ENCODE assay signal across 15 cellular contexts in genomic region chr2:61423714-61424113, GRCh38. TPM values are rescaled to one million over a fixed set of nuclear protein-coding genes. Genes with fewer than 3 reads are reported as not detected.
DNase-seq lines count a peak whose midpoint lies in the region; ATAC-seq and TF ChIP-seq lines count a peak whose summit lies in the region.
"Had no signal": no experiment of that assay in that cellular context is flagged by ENCODE, and none has a peak within 500 bp of the region (broad histone marks: within the 10 kb centered on the region; RNA-seq: fewer than 3 reads in every experiment).

No MANE protein-coding gene starts in this region.

- H3K4me1 Mint-ChIP-seq in CD4-positive, CD25-positive, alpha-beta regulatory T cell = peaks cover 36 to 89% (median 78%) of the 10 kb centered on the region in 4 donors
- H3K4me1 Mint-ChIP-seq in naive thymus-derived CD4-positive, alpha-beta T cell = peaks cover 54 to 91% (median 84%) of the 10 kb centered on the region in 7 donors

- H3K4me3 Mint-ChIP-seq in CD4-positive, CD25-positive, alpha-beta regulatory T cell = no peak overlapping the region
- H3K4me3 Mint-ChIP-seq in naive thymus-derived CD4-positive, alpha-beta T cell = no peak overlapping the region
- H3K4me3 Mint-ChIP-seq: activated CD8-positive, alpha-beta T cell treated with anti-CD3 and anti-CD28 coated beads for 36 hours; dendritic cell treated with granulocyte-macrophage colony-stimulating factor and Interleukin-4, amounts not matched to agents 40 ng/mL and 50 ng/mL, for 4 days had no signal

- POLR2A ChIA-PET in naive thymus-derived CD4-positive, alpha-beta T cell (lab: Charles Lee) = no interaction called here

- no peak for ATAC-seq in CD4-positive, CD25-positive, alpha-beta regulatory T cell (ENCODE audit: low read depth in 2 of 2)
- no peak for ATAC-seq in naive thymus-derived CD4-positive, alpha-beta T cell
- ATAC-seq: activated CD8-positive, alpha-beta T cell treated with anti-CD3 and anti-CD28 coated beads for 36 hours had no signal

- peaks cover under 1% of the 10 kb centered on the region for H3K36me3 ChIP-seq in CD4-positive, CD25-positive, alpha-beta regulatory T cell (ENCODE audit: control insufficient read depth, insufficient read depth, low read length)
- H3K36me3 ChIP-seq in naive thymus-derived CD4-positive, alpha-beta T cell (ENCODE audit: control insufficient read depth in 2 of 3, insufficient read depth in 3 of 3, low read length in 3 of 3) = peaks cover 0 to 5% (median 0%) of the 10 kb centered on the region in 3 experiments
- H3K36me3 ChIP-seq: left ventricle myocardium inferior, thoracic aorta had no signal

- no peak for TF ChIP-seq CTCF in cardiac fibroblast (IDR thresholded peaks at IDR 0.05; ENCODE audit: low read depth, low read length)
- TF ChIP-seq CTCF in GM13976 (IDR thresholded peaks at IDR 0.05; ENCODE audit: borderline replicate concordance, control extremely low read depth, extremely low read depth, insufficient read depth, missing control alignments) = no peak

- no peaks in the 10 kb centered on the region for H3K9me3 ChIP-seq in CD4-positive, CD25-positive, alpha-beta regulatory T cell (ENCODE audit: control insufficient read depth in 2 of 2, low read length in 2 of 2)
- H3K9me3 ChIP-seq in naive thymus-derived CD4-positive, alpha-beta T cell (ENCODE audit: control insufficient read depth in 2 of 3, low read length in 3 of 3) = no peaks in the 10 kb centered on the region
- H3K9me3 ChIP-seq: left ventricle myocardium inferior, thoracic aorta had no signal

- no peaks in the 10 kb centered on the region for H3K27me3 ChIP-seq in CD4-positive, CD25-positive, alpha-beta regulatory T cell (ENCODE audit: control insufficient read depth, insufficient read depth, low read length)
- no peaks in the 10 kb centered on the region for H3K27me3 ChIP-seq in naive thymus-derived CD4-positive, alpha-beta T cell (ENCODE audit: control insufficient read depth in 2 of 2, insufficient read depth in 2 of 2, low read length in 2 of 2)

- CTCF ChIA-PET in naive thymus-derived CD4-positive, alpha-beta T cell (lab: Charles Lee) = no interaction called here

- no peaks in the 10 kb centered on the region for H3K9me3 Mint-ChIP-seq in CD4-positive, CD25-positive, alpha-beta regulatory T cell
- no peaks in the 10 kb centered on the region for H3K9me3 Mint-ChIP-seq in naive thymus-derived CD4-positive, alpha-beta T cell
- H3K9me3 Mint-ChIP-seq: activated CD8-positive, alpha-beta T cell treated with anti-CD3 and anti-CD28 coated beads for 36 hours; dendritic cell treated with granulocyte-macrophage colony-stimulating factor and Interleukin-4, amounts not matched to agents 40 ng/mL and 50 ng/mL, for 4 days had no signal

- peak overlapping the region; percentile 27 to 100 (median 88) for H3K27ac Mint-ChIP-seq in CD4-positive, CD25-positive, alpha-beta regulatory T cell
- H3K27ac Mint-ChIP-seq in naive thymus-derived CD4-positive, alpha-beta T cell = peak overlapping the region in 3 of 9 donors; percentile 73 to 99 (median 92)
- H3K27ac Mint-ChIP-seq: dendritic cell treated with granulocyte-macrophage colony-stimulating factor and Interleukin-4, amounts not matched to agents 40 ng/mL and 50 ng/mL, for 4 days had no signal

- no peaks in the 10 kb centered on the region for H3K27me3 Mint-ChIP-seq in CD4-positive, CD25-positive, alpha-beta regulatory T cell
- no peaks in the 10 kb centered on the region for H3K27me3 Mint-ChIP-seq in naive thymus-derived CD4-positive, alpha-beta T cell
- H3K27me3 Mint-ChIP-seq: activated CD8-positive, alpha-beta T cell treated with anti-CD3 and anti-CD28 coated beads for 36 hours; dendritic cell treated with granulocyte-macrophage colony-stimulating factor and Interleukin-4, amounts not matched to agents 40 ng/mL and 50 ng/mL, for 4 days had no signal

- peaks cover 52% of the 10 kb centered on the region for H3K4me1 ChIP-seq in CD4-positive, CD25-positive, alpha-beta regulatory T cell (ENCODE audit: control insufficient read depth, insufficient read depth, low read length, poor library complexity, severe bottlenecking)
- peaks cover 28 to 48% of the 10 kb centered on the region in 2 donors for H3K4me1 ChIP-seq in naive thymus-derived CD4-positive, alpha-beta T cell (ENCODE audit: control insufficient read depth in 2 of 2, insufficient read depth in 2 of 2, low read length in 2 of 2)

- H3K27ac ChIP-seq in CD4-positive, CD25-positive, alpha-beta regulatory T cell (ENCODE audit: insufficient read depth, low read length, poor library complexity, severe bottlenecking) = no peak overlapping the region
- H3K27ac ChIP-seq in naive thymus-derived CD4-positive, alpha-beta T cell (ENCODE audit: low read depth, low read length) = peak overlapping the region; percentile 31
- H3K27ac ChIP-seq: left ventricle myocardium inferior, thoracic aorta had no signal

- H3K4me3 ChIP-seq in CD4-positive, CD25-positive, alpha-beta regulatory T cell (ENCODE audit: low read depth, low read length) = no peak overlapping the region
- no peak overlapping the region for H3K4me3 ChIP-seq in cardiac fibroblast (replicated peaks in 1 of 2; ENCODE audit: low read depth in 2 of 2, low read length in 2 of 2)
- H3K4me3 ChIP-seq in naive thymus-derived CD4-positive, alpha-beta T cell (ENCODE audit: low read length) = no peak overlapping the region
- H3K4me3 ChIP-seq: left ventricle myocardium inferior, thoracic aorta had no signal

- intact Hi-C loops in naive thymus-derived CD4-positive, alpha-beta T cell (cut with micrococcal nuclease) = loop anchor here (2.0 to 10.0 kb wide), 2 partner anchors 241 to 475 kb away; no protein-coding TSS in a partner anchor

- no peaks in the 10 kb centered on the region for H3K36me3 Mint-ChIP-seq in CD4-positive, CD25-positive, alpha-beta regulatory T cell
- H3K36me3 Mint-ChIP-seq in naive thymus-derived CD4-positive, alpha-beta T cell = peaks cover 0 to 3% (median 2%) of the 10 kb centered on the region in 5 donors

- no peak for DNase-seq in CD4-positive, CD25-positive, alpha-beta regulatory T cell
- DNase-seq in NCI-H460 (ENCODE audit: extremely low read depth, low read depth) (peak; percentile 35), cardiac fibroblast (ENCODE audit: low read depth in 2 of 2) (peak; percentile 48 to 80), GM13976 (ENCODE audit: low spot score) (no peak), NCI-H146 (lab: John Stamatoyannopoulos, UW) (no peak), DMS53 (lab: John Stamatoyannopoulos, UW) (no peak)
- DNase-seq in naive thymus-derived CD4-positive, alpha-beta T cell = no peak
- DNase-seq in stimulated activated CD4-positive, alpha-beta T cell treated with anti-CD3 and anti-CD28 coated beads, Interleukin-4, amount 100 ng/mL, for 1 hour = no peak
- DNase-seq: activated CD8-positive, alpha-beta T cell treated with anti-CD3 and anti-CD28 coated beads for 36 hours; activated effector memory CD4-positive, alpha-beta T cell treated with anti-CD3 and anti-CD28 coated beads, Interleukin-2, amount 50 U/mL, for 16 hours; anterior cingulate cortex; left ventricle myocardium inferior; NCI-H1092 had no signal

- in situ Hi-C loops in GM13976 (cut with MboI; ENCODE audit: low sequenced_read_pairs, unreplicated experiment) = no loop called here

RNA-seq across cellular contexts. Expression of gene USP34, which starts 47.2 kb away (rescaled TPM):
- total RNA-seq in CD4-positive, CD25-positive, alpha-beta regulatory T cell = 197 TPM
- polyA plus RNA-seq in CD4-positive, CD25-positive, alpha-beta regulatory T cell = 10 to 100 TPM; 16.6 to 20.9 (median 17.5) TPM
- 80.4 and 107 TPM in 2 replicates for total RNA-seq in NCI-H460 (2014; rRNA removed; shearing (Covaris generic))
- 88.3 and 97.8 TPM in 2 replicates for polyA plus RNA-seq in NCI-H460 (2014; cell fraction: nucleus; rRNA removed)
- total RNA-seq in naive thymus-derived CD4-positive, alpha-beta T cell = 100 to 1,000 TPM; 109 to 186 (median 165) TPM
- polyA plus RNA-seq in naive thymus-derived CD4-positive, alpha-beta T cell = 10 to 100 TPM; 15.3 to 20.4 TPM

Comparison
In these comparisons a context has a peak if more than half of its experiments do, and no peak if none do; other contexts are left out.
1. DNase-seq: peak in NCI-H460 (single experiment) and cardiac fibroblast (2 of 2); none in CD4-positive, CD25-positive, alpha-beta regulatory T cell (0 of 3), naive thymus-derived CD4-positive, alpha-beta T cell (0 of 9), GM13976 (single experiment), NCI-H146 (single experiment), stimulated activated CD4-positive, alpha-beta T cell treated with anti-CD3 and anti-CD28 coated beads, Interleukin-4, amount 100 ng/mL, for 1 hour (single experiment) and DMS53 (single experiment).